Comparison of ENCODE assay signal across 10 cellular contexts in the genomic region with DNA sequence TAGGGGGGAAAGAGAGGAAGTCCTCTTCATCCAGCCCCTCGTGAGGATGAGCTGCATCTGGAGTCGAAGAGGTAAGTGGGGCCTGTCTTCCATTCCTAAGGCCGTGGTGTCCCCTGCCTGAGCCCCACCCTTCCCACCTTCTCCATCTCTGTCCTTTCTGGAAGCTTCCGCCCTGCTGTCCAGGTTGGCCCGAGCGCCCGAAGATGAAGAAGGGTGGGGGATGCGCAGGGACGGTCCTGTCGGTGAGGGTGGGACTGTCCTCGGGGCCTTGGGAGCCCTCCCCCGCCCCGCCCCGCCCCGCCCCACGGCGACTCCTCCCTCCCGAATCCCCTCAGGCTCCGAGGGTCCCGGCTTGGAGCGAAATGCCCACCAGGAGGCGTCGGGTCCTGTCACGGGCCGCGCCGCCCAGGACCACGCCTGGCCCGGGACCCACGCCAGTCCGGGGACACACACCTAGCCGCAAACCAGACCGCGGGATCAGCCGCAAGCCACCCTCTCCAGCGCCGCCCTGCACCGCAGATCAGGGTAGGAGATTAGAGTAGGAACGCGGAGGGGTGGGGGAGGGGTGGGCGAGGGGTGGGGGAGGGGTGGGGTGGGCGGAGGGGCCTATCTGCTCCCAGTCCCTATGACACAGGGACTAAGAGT. TPM values are rescaled to one million over a fixed set of nuclear protein-coding genes. Genes with fewer than 3 reads are reported as not detected.
DNase-seq lines count a peak whose midpoint lies in the region; ATAC-seq and TF ChIP-seq lines count a peak whose summit lies in the region.
"Had no signal": no experiment of that assay in that cellular context is flagged by ENCODE, and none has a peak within 500 bp of the region (broad histone marks: within the 10 kb centered on the region; RNA-seq: fewer than 3 reads in every experiment).

No MANE protein-coding gene starts in this region.

- CTCF ChIA-PET in HEK293T (lab: Yijun Ruan, JAX) = no interaction called here

- H2BK120ac ChIP-seq in mesendoderm (ENCODE audit: low read depth, low read length) = no peak overlapping the region

- POLR2A ChIA-PET in HEK293T (lab: Yijun Ruan, JAX) = no interaction called here

- peak overlapping the region; percentile 79 for H2BK5ac ChIP-seq in mesendoderm (ENCODE audit: low read length)

- no peaks in the 10 kb centered on the region for H3K79me2 ChIP-seq in mesendoderm (ENCODE audit: control insufficient read depth, insufficient read depth, low read length)

- peaks cover 13% of the 10 kb centered on the region for H3K4me1 ChIP-seq in mesendoderm (ENCODE audit: control insufficient read depth, low read depth, low read length)

- peak overlapping the region; percentile 95 for H3K56ac ChIP-seq in mesendoderm (ENCODE audit: low read length)

- WGBS in mesendoderm (ENCODE audit: extremely low coverage, insufficient coverage, low lambda C conversion rate) = no CpG with 5 or more reads among the region's 42 CpGs

- H3K27me3 ChIP-seq in mesendoderm (ENCODE audit: insufficient read depth, low read length, poor library complexity) = no peaks in the 10 kb centered on the region

- peak overlapping the region; percentile 76 for H3K18ac ChIP-seq in mesendoderm (ENCODE audit: low read length)

- peak; percentile 12 for DNase-seq in stimulated activated CD4-positive, alpha-beta T cell treated with anti-CD3 and anti-CD28 coated beads, Interleukin-15, amount 100 ng/mL, for 24 hours
- DNase-seq in stimulated activated CD4-positive, alpha-beta T cell treated with anti-CD3 and anti-CD28 coated beads, Interleukin-2, amount 100 ng/mL, for 48 hours = no peak
- peak; percentile 11 for DNase-seq in effector CD8-positive, alpha-beta T cell (lab: John Stamatoyannopoulos, UW)
- DNase-seq in mesendoderm = peak; percentile 89
- DNase-seq in occipital lobe (lab: John Stamatoyannopoulos, UW) = no peak
- no peak for DNase-seq in HT-29 (ENCODE audit: low spot score)
- no peak for DNase-seq in HEK293T (ENCODE audit: extremely low spot score)

- H4K5ac ChIP-seq in mesendoderm (ENCODE audit: low read length) = no peak overlapping the region

- peak overlapping the region; percentile 1 for H3K4ac ChIP-seq in mesendoderm (ENCODE audit: low read depth, low read length)

- H3K79me1 ChIP-seq in mesendoderm (ENCODE audit: low read length) = no peaks in the 10 kb centered on the region

- H3K23ac ChIP-seq in mesendoderm (ENCODE audit: low read length) = no peak overlapping the region

- H3K36me3 ChIP-seq in mesendoderm (ENCODE audit: control insufficient read depth, insufficient read depth, low read length) = no peaks in the 10 kb centered on the region

- H2BK15ac ChIP-seq in mesendoderm (replicated peaks; ENCODE audit: low read depth) = peak overlapping the region; percentile 27

- peak overlapping the region; percentile 69 for H3K9ac ChIP-seq in mesendoderm (ENCODE audit: low read length)

- H4K8ac ChIP-seq in mesendoderm (ENCODE audit: low read depth, low read length) = no peak overlapping the region

- no peak for ATAC-seq in GM21360 (IDR thresholded peaks at IDR 0.05; ENCODE audit: unreplicated experiment)

- no peak overlapping the region for H3K27ac ChIP-seq in mesendoderm (ENCODE audit: low read depth, low read length)

- H3K4me2 ChIP-seq in mesendoderm (ENCODE audit: low read length) = peak overlapping the region; percentile 63

- H2AK5ac ChIP-seq in mesendoderm (ENCODE audit: low read length) = peak overlapping the region; percentile 57

- H3K4me3 ChIP-seq in mesendoderm (ENCODE audit: low read length) = peak overlapping the region; percentile 39

TF ChIP-seq in HEK293T, 16 proteins besides CTCF, POLR2A, EP300 and RAD21:
- TF ChIP-seq NFRKB (IDR thresholded peaks at IDR 0.05) (no peak), SUZ12 (IDR thresholded peaks at IDR 0.05) (no peak), HDGF (IDR thresholded peaks at IDR 0.05; ENCODE audit: borderline replicate concordance) (no peak), FOXK2 (IDR thresholded peaks at IDR 0.05) (no peak), L3MBTL2 (conservative IDR thresholded peaks at IDR 0.05) (no peak), ELF4 (IDR thresholded peaks at IDR 0.05) (no peak)
TF ChIP-seq in HEK293T: peak in this region for 0.

RNA-seq across cellular contexts. Expression of a gene that starts 15.3 kb away (rescaled TPM):
- 3.0 TPM for polyA plus RNA-seq in mesendoderm (2013, experiment 1 of 2)
- polyA plus RNA-seq in mesendoderm (2013, experiment 2 of 2) = 3.0 TPM
- 19.3 TPM for total RNA-seq in occipital lobe
- 0.70 and 0.89 TPM in 2 replicates for total RNA-seq in HT-29 (2014; rRNA removed; shearing (Covaris generic))
- total RNA-seq: LHCN-M2, mononuclear cell had no signal

RNA-seq across cellular contexts. Expression of a gene that starts 37.8 kb away (rescaled TPM):
- 0.48 TPM for polyA plus RNA-seq in mesendoderm (2013, experiment 1 of 2)
- polyA plus RNA-seq in mesendoderm (2013, experiment 2 of 2) = 0.88 TPM
- total RNA-seq in occipital lobe = 0.47 TPM
- total RNA-seq in HT-29 (2014; rRNA removed; shearing (Covaris generic)) = not detected in 2 replicates

Comparison
In these comparisons a context has a peak if more than half of its experiments do, and no peak if none do; other contexts are left out.
1. DNase-seq: peak in stimulated activated CD4-positive, alpha-beta T cell treated with anti-CD3 and anti-CD28 coated beads, Interleukin-15, amount 100 ng/mL, for 24 hours (single experiment), effector CD8-positive, alpha-beta T cell (single experiment) and mesendoderm (single experiment); none in stimulated activated CD4-positive, alpha-beta T cell treated with anti-CD3 and anti-CD28 coated beads, Interleukin-2, amount 100 ng/mL, for 48 hours (0 of 2), occipital lobe (single experiment), HT-29 (single experiment) and HEK293T (single experiment).
2. RNA of a gene that starts 15.3 kb away (total RNA-seq): 19.3 TPM in occipital lobe (single experiment); 0.70 to 0.89 TPM in HT-29; every median in the first group is over 10 times any median in the second.